ENCODE assay signal across 8 cellular contexts in genomic region chr3:42012935-42013651, GRCh38. TPM values are rescaled to one million over a fixed set of nuclear protein-coding genes. Genes with fewer than 3 reads are reported as not detected.
A peak's percentile ranks its signal among the peaks of the same experiment; 100 is the strongest.
DNase-seq lines count a peak whose midpoint lies in the region; ATAC-seq and TF ChIP-seq lines count a peak whose summit lies in the region.

No MANE protein-coding gene starts in this region.

- POLR2A ChIA-PET in activated CD4-positive, alpha-beta T cell treated with anti-CD3 and anti-CD28 coated beads for 36 hours (lab: Charles Lee) = interaction anchor here (1.0 to 1.5 kb wide), 2 partner anchors 13 to 51 kb away, joined by 3 to 4 read pairs; partner anchors contain the start of gene ULK4

- CTCF ChIA-PET in activated CD4-positive, alpha-beta T cell treated with anti-CD3 and anti-CD28 coated beads for 36 hours (lab: Charles Lee) = interaction anchor here (0.6 to 1.7 kb wide), 5 partner anchors 37 to 88 kb away, joined by 3 to 5 read pairs (median 3); no protein-coding TSS in a partner anchor

- H3K4me1 Mint-ChIP-seq in activated CD4-positive, alpha-beta T cell treated with anti-CD3 and anti-CD28 coated beads for 36 hours = peaks cover 46% of the 10 kb centered on the region

- peak overlapping the region; percentile 90 for H3K4me3 Mint-ChIP-seq in activated CD4-positive, alpha-beta T cell treated with anti-CD3 and anti-CD28 coated beads for 36 hours

- H3K9me3 ChIP-seq in colonic mucosa (no peaks in the 10 kb centered on the region), left lung (no peaks in the 10 kb centered on the region)

- H3K27ac Mint-ChIP-seq in activated CD4-positive, alpha-beta T cell treated with anti-CD3 and anti-CD28 coated beads for 36 hours = peak overlapping the region; percentile 92

- TF ChIP-seq CTCF in colonic mucosa (IDR thresholded peaks at IDR 0.05) = no peak
- TF ChIP-seq CTCF in left lung (IDR thresholded peaks at IDR 0.05) = no peak

- H3K4me3 ChIP-seq in colonic mucosa (peak overlapping the region; percentile 57), left lung (peak overlapping the region; percentile 56 to 84)

- intact Hi-C loops in activated CD4-positive, alpha-beta T cell treated with anti-CD3 and anti-CD28 coated beads for 36 hours (cut with DNase I, micrococcal nuclease) = loop anchor here (1.0 to 5.0 kb wide), 10 partner anchors 51 to 1556 kb away; partner anchors contain the start of genes ULK4 (in 2 of the 2), CTNNB1 (in 1 of the 2), HIGD1A (in 1 of the 2) and NKTR (in 1 of the 2)
- intact Hi-C loops in colonic mucosa (cut with DNase I) (loop anchor here (5.0 kb wide), 1 partner anchor 84 kb away; no protein-coding TSS in a partner anchor), left lung (cut with DNase I) (loop anchor here in 1 of 2 donors (10.0 kb wide), 1 partner anchor 82 kb away; the partner anchor contains the start of gene TRAK1)

- H3K27me3 Mint-ChIP-seq in activated CD4-positive, alpha-beta T cell treated with anti-CD3 and anti-CD28 coated beads for 36 hours = no peaks in the 10 kb centered on the region

- H3K4me1 ChIP-seq in colonic mucosa (peaks cover 8% of the 10 kb centered on the region), left lung (peaks cover 0 to 47% of the 10 kb centered on the region in 2 donors)

- DNase-seq in NCI-H2081 (lab: John Stamatoyannopoulos, UW) = peak; percentile 10 to 22
- no peak for DNase-seq in NCI-H2081 treated with DMSO at 0.1 percent for 48 hours (lab: John Stamatoyannopoulos, UW)
- DNase-seq in NCI-H146 (lab: John Stamatoyannopoulos, UW) = peak; percentile 68
- peak; percentile 88 for DNase-seq in activated CD4-positive, alpha-beta T cell treated with anti-CD3 and anti-CD28 coated beads for 36 hours
- peak; percentile 83 for DNase-seq in colonic mucosa
- peak; percentile 86 to 97 for DNase-seq in left lung
- peak; percentile 58 for DNase-seq in stimulated activated CD4-positive, alpha-beta T cell treated with anti-CD3 and anti-CD28 coated beads, Interleukin-2, amount 100 ng/mL, for 4 hours (ENCODE audit: low read depth)

- H3K27ac ChIP-seq in colonic mucosa (peak overlapping the region; percentile 96), left lung (peak overlapping the region; percentile 92 to 100)

- H3K36me3 Mint-ChIP-seq in activated CD4-positive, alpha-beta T cell treated with anti-CD3 and anti-CD28 coated beads for 36 hours (ENCODE audit: low read depth) = peaks cover 5% of the 10 kb centered on the region

- peak; percentile 74 for ATAC-seq in HG02610 (IDR thresholded peaks at IDR 0.05; ENCODE audit: unreplicated experiment)
- peak; percentile 75 for ATAC-seq in activated CD4-positive, alpha-beta T cell treated with anti-CD3 and anti-CD28 coated beads for 36 hours
- peak; percentile 92 for ATAC-seq in left lung

- H3K9me3 Mint-ChIP-seq in activated CD4-positive, alpha-beta T cell treated with anti-CD3 and anti-CD28 coated beads for 36 hours (ENCODE audit: low read depth) = no peaks in the 10 kb centered on the region

- H3K9ac ChIP-seq in colonic mucosa (ENCODE audit: low read depth in 2 of 2, low read length in 2 of 2) = peak overlapping the region; percentile 81 to 89

- H3K36me3 ChIP-seq in colonic mucosa (no peaks in the 10 kb centered on the region), left lung (no peaks in the 10 kb centered on the region)

- H3K27me3 ChIP-seq in colonic mucosa (no peaks in the 10 kb centered on the region), left lung (no peaks in the 10 kb centered on the region)

RNA-seq across cellular contexts. Expression of gene ULK4, which starts 51.2 kb away (rescaled TPM):
- 10 to 100 TPM; 13.1 to 14.2 TPM for total RNA-seq in activated CD4-positive, alpha-beta T cell treated with anti-CD3 and anti-CD28 coated beads for 36 hours
- total RNA-seq in colonic mucosa (1 to 10 TPM; 4.4 to 8.3 TPM), left lung (10 to 100 TPM; 11.4 to 12.1 TPM)
